In the genomic region with DNA sequence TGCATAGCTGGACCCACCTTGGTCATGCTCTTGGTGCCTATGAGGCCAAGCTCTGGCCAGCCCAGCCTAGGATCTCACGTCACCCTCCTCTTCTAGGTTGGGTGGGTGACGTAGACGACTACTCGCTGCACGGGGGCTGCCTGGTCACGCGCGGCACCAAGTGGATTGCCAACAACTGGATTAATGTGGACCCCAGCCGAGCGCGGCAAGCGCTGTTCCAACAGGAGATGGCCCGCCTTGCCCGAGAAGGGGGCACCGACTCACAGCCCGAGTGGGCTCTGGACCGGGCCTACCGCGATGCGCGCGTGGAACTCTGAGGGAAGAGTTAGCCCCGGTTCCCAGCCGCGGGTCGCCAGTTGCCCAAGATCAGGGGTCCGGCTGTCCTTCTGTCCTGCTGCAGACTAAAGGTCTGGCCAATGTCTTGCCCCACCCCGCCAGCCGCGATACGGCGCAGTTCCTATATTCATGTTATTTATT, we compare ENCODE assay signal across 8 cellular contexts. TPM values are rescaled to one million over a fixed set of nuclear protein-coding genes. Genes with fewer than 3 reads are reported as not detected.
DNase-seq lines count a peak whose midpoint lies in the region; ATAC-seq and TF ChIP-seq lines count a peak whose summit lies in the region.

No MANE protein-coding gene starts in this region.

- peak; percentile 44 for DNase-seq in AG10803 (ENCODE audit: low read depth)
- no peak for DNase-seq in activated B cell treated with CpG ODN at 0.5 μM for 24 hours
- peak; percentile 48 for DNase-seq in globus pallidus (ENCODE audit: low spot score)
- DNase-seq in osteoblast (ENCODE audit: insufficient read length, low spot score, missing footprints): peak; percentile 86
- DNase-seq in germinal center (ENCODE audit: low spot score): no peak
- no peak for DNase-seq in dedifferentiated amniotic fluid mesenchymal stem cell (ENCODE audit: extremely low spot score)

- H3K4me3 ChIP-seq in AG10803 (ENCODE audit: low read length) (peak overlapping the region; percentile 75), osteoblast (ENCODE audit: insufficient read depth, low read length) (peak overlapping the region; percentile 94)

- peaks cover 48% of the 10 kb centered on the region for H3K79me2 ChIP-seq in osteoblast (ENCODE audit: insufficient read depth, low read length)

- H3K27ac Mint-ChIP-seq in activated B cell treated with CpG ODN at 0.5 μM for 24 hours: peak overlapping the region; percentile 99

- peaks cover 16% of the 10 kb centered on the region for H3K4me1 ChIP-seq in osteoblast (ENCODE audit: insufficient read depth, low read length)

- peak overlapping the region; percentile 98 for H3K4me2 ChIP-seq in osteoblast (ENCODE audit: insufficient read depth, low read length)

- peak; percentile 6 for ATAC-seq in GM21619 (IDR thresholded peaks at IDR 0.05; ENCODE audit: unreplicated experiment)
- ATAC-seq in activated B cell treated with CpG ODN at 0.5 μM for 24 hours (ENCODE audit: low read depth): no peak
- ATAC-seq in HG03342 (IDR thresholded peaks at IDR 0.05; ENCODE audit: unreplicated experiment): no peak

- H3K4me1 Mint-ChIP-seq in activated B cell treated with CpG ODN at 0.5 μM for 24 hours: peaks cover 21% of the 10 kb centered on the region

- CTCF ChIA-PET in activated B cell treated with CpG ODN at 0.5 μM for 24 hours (lab: Charles Lee): interaction anchor here (0.6 to 2.5 kb wide), 13 partner anchors 10 to 88 kb away, joined by 3 to 30 read pairs (median 4); a partner anchor contains a TSS

- no peaks in the 10 kb centered on the region for H3K27me3 ChIP-seq in osteoblast (ENCODE audit: insufficient read depth, low read length)

- POLR2A ChIA-PET in activated B cell treated with CpG ODN at 0.5 μM for 24 hours (lab: Charles Lee): interaction anchor here (0.5 to 9.9 kb wide), 24 partner anchors 15 to 1875 kb away, joined by 3 to 372 read pairs (median 6); a partner anchor contains a TSS

- H3K27me3 Mint-ChIP-seq in activated B cell treated with CpG ODN at 0.5 μM for 24 hours: no peaks in the 10 kb centered on the region

- peaks cover 16% of the 10 kb centered on the region for H3K36me3 Mint-ChIP-seq in activated B cell treated with CpG ODN at 0.5 μM for 24 hours (ENCODE audit: low read depth)

- H3K9me3 Mint-ChIP-seq in activated B cell treated with CpG ODN at 0.5 μM for 24 hours: no peaks in the 10 kb centered on the region

- peaks cover 17% of the 10 kb centered on the region for H4K20me1 ChIP-seq in osteoblast (ENCODE audit: insufficient read depth, low read length)

- H2AFZ ChIP-seq in osteoblast (ENCODE audit: low read length): peak overlapping the region; percentile 88

- TF ChIP-seq CTCF in AG10803 (conservative IDR thresholded peaks at IDR 0.05; ENCODE audit: low read length): no peak
- no peak for TF ChIP-seq CTCF in activated B cell treated with CpG ODN at 0.5 μM for 24 hours (IDR thresholded peaks at IDR 0.05)
- TF ChIP-seq CTCF in osteoblast (IDR thresholded peaks at IDR 0.05; ENCODE audit: extremely low read depth, low read depth, low read length): no peak

- peak overlapping the region; percentile 100 for H3K4me3 Mint-ChIP-seq in activated B cell treated with CpG ODN at 0.5 μM for 24 hours

- H3K27ac ChIP-seq in osteoblast (ENCODE audit: low read depth, low read length): peak overlapping the region; percentile 93

- H3K36me3 ChIP-seq in osteoblast (ENCODE audit: insufficient read depth, low read length): no peaks in the 10 kb centered on the region

- no peaks in the 10 kb centered on the region for H3K9me3 ChIP-seq in osteoblast (ENCODE audit: low read depth, low read length)

- intact Hi-C loops in activated B cell treated with CpG ODN at 0.5 μM for 24 hours (cut with micrococcal nuclease): loop anchor here (1.0 to 5.0 kb wide), 9 partner anchors 15 to 666 kb away; a partner anchor contains a TSS

RNA-seq across cellular contexts. Expression of a gene that starts 0.6 kb away (rescaled TPM):
- total RNA-seq in activated B cell treated with CpG ODN at 0.5 μM for 24 hours: 205 and 250 TPM in 2 replicates
- 74.3 and 98.4 TPM in 2 replicates for total RNA-seq in osteoblast

RNA-seq across cellular contexts. Expression of a gene that starts 11.8 kb away (rescaled TPM):
- total RNA-seq in activated B cell treated with CpG ODN at 0.5 μM for 24 hours (36.7 and 38.3 TPM in 2 replicates), osteoblast (37.1 and 39.1 TPM in 2 replicates)

RNA-seq across cellular contexts. Expression of a gene that starts 15.3 kb away (rescaled TPM):
- total RNA-seq in activated B cell treated with CpG ODN at 0.5 μM for 24 hours (86.3 and 86.5 TPM in 2 replicates), osteoblast (43.0 and 43.4 TPM in 2 replicates)

RNA-seq across cellular contexts. Expression of a gene that starts 16.6 kb away (rescaled TPM):
- total RNA-seq in activated B cell treated with CpG ODN at 0.5 μM for 24 hours (26.0 and 34.4 TPM in 2 replicates), osteoblast (31.8 and 32.4 TPM in 2 replicates)

RNA-seq across cellular contexts. Expression of a gene that starts 22.6 kb away (rescaled TPM):
- total RNA-seq in activated B cell treated with CpG ODN at 0.5 μM for 24 hours (387 and 414 TPM in 2 replicates), osteoblast (273 and 286 TPM in 2 replicates)

Comparison
In these comparisons a context has a peak if more than half of its experiments do, and no peak if none do; other contexts are left out.
1. DNase-seq: peak in AG10803 (single experiment), globus pallidus (single experiment) and osteoblast (single experiment); none in activated B cell treated with CpG ODN at 0.5 μM for 24 hours (single experiment), germinal center (single experiment) and dedifferentiated amniotic fluid mesenchymal stem cell (single experiment).